Comparison of ENCODE assay signal across 1 cellular context in genomic region chr12:48736456-48736855, GRCh38.
A peak's percentile ranks its signal among the peaks of the same experiment; 100 is the strongest.
TF ChIP-seq lines count a peak whose summit lies in the region.

No MANE protein-coding gene starts in this region.

TF ChIP-seq in SK-N-SH, 30 proteins besides CTCF, POLR2A, EP300 and RAD21 (continued from another document):
- peak; percentile 82 for TF ChIP-seq REST (IDR thresholded peaks at IDR 0.05; ENCODE audit: low read depth, low read length)
